Comparison of ENCODE assay signal across 7 cellular contexts in genomic region chr21:15462092-15462491, GRCh38.
"Had no signal": no experiment of that assay in that cellular context is flagged by ENCODE, and none has a peak within 500 bp of the region (broad histone marks: within the 10 kb centered on the region; RNA-seq: fewer than 3 reads in every experiment).

No MANE protein-coding gene starts in this region.

- DNase-seq: H7, HFFc6, IMR-90 had no signal

- H3K27ac ChIP-seq: HL-60 had no signal

- H3K4me1 ChIP-seq: HAP-1 had no signal

- H3K27ac Mint-ChIP-seq: GM23338, HFFc6 had no signal

- H3K9me3 Mint-ChIP-seq: GM23338, HFFc6 had no signal

- H3K36me3 ChIP-seq: HAP-1 had no signal

- H3K4me3 ChIP-seq: GM23338, HAP-1, K562 had no signal

- H2AFZ ChIP-seq: GM23338 had no signal

- H3K4me2 ChIP-seq: GM23338 had no signal

- H3K4me3 Mint-ChIP-seq: GM23338, HFFc6 had no signal

- H3K9me3 ChIP-seq: HAP-1 had no signal

- FAIRE-seq: K562 had no signal
